Comparison of ENCODE assay signal across 10 cellular contexts in genomic region chr21:45266518-45267389, GRCh38. TPM values are rescaled to one million over a fixed set of nuclear protein-coding genes. Genes with fewer than 3 reads are reported as not detected.
DNase-seq lines count a peak whose midpoint lies in the region; ATAC-seq and TF ChIP-seq lines count a peak whose summit lies in the region.
"Had no signal": no experiment of that assay in that cellular context is flagged by ENCODE, and none has a peak within 500 bp of the region (broad histone marks: within the 10 kb centered on the region; RNA-seq: fewer than 3 reads in every experiment).

No MANE protein-coding gene starts in this region.

- ATAC-seq in esophagus mucosa (peak; percentile 19), HG03565 (IDR thresholded peaks at IDR 0.05; ENCODE audit: unreplicated experiment) (no peak)

- no peak overlapping the region for H3K27ac ChIP-seq in smooth muscle cell (ENCODE audit: low read depth)

- H4K20me1 ChIP-seq in smooth muscle cell (ENCODE audit: low read depth), result peaks cover 67% of the 10 kb centered on the region

- H3K9me3 ChIP-seq in smooth muscle cell (replicated peaks; ENCODE audit: low read depth), result peaks cover 5% of the 10 kb centered on the region

- peaks cover 12% of the 10 kb centered on the region for H3K36me3 ChIP-seq in smooth muscle cell (ENCODE audit: low read depth)

- no peak overlapping the region for H3K9ac ChIP-seq in smooth muscle cell (ENCODE audit: low read depth)

- no peaks in the 10 kb centered on the region for H3K27me3 ChIP-seq in smooth muscle cell (ENCODE audit: low read depth)

- in situ Hi-C loops in G401 (cut with HindIII; ENCODE audit: low sequenced_read_pairs), result no loop called here

- H3K4me3 ChIP-seq in smooth muscle cell, result no peak overlapping the region
- H3K4me3 ChIP-seq: skin epidermis had no signal

- no peak overlapping the region for H3K4me2 ChIP-seq in smooth muscle cell

- H3K4me1 ChIP-seq in smooth muscle cell (ENCODE audit: low read depth), result no peaks in the 10 kb centered on the region

- H3F3A ChIP-seq in smooth muscle cell (ENCODE audit: low read depth), result no peaks in the 10 kb centered on the region

- H3K79me2 ChIP-seq in smooth muscle cell (ENCODE audit: low read depth), result peaks cover 21% of the 10 kb centered on the region

- 97% methylated on average over 41 of the region's 41 CpGs for WGBS in smooth muscle cell (ENCODE audit: low lambda C conversion rate)

- H2AFZ ChIP-seq in smooth muscle cell (ENCODE audit: low read depth), result no peak overlapping the region

- DNase-seq in Daoy (ENCODE audit: low read depth) (peak; percentile 19), SW480 (ENCODE audit: low spot score) (no peak), G401 (ENCODE audit: low spot score) (no peak), smooth muscle cell (lab: John Stamatoyannopoulos, UW; ENCODE audit: unreplicated experiment) (no peak)
- DNase-seq in activated CD8-positive, alpha-beta memory T cell treated with anti-CD3 and anti-CD28 coated beads for 24 hours, result peak; percentile 78
- peak; percentile 26 to 28 for DNase-seq in stimulated activated CD4-positive, alpha-beta T cell treated with anti-CD3 and anti-CD28 coated beads, Interleukin-2, amount 100 ng/mL, for 48 hours
- DNase-seq: NCI-H2171 had no signal

- TF ChIP-seq CTCF in smooth muscle cell (IDR thresholded peaks at IDR 0.05; ENCODE audit: borderline replicate concordance, insufficient read depth, poor library complexity, severe bottlenecking), result no peak

RNA-seq across cellular contexts. Expression of gene POFUT2, which starts 20.9 kb away (rescaled TPM):
- total RNA-seq in Daoy (2014; rRNA removed; shearing (Covaris generic)), result 22.6 and 27.3 TPM in 2 replicates
- total RNA-seq in esophagus mucosa (6.2 TPM), smooth muscle cell (32.1 and 58.3 TPM in 2 replicates)
- total RNA-seq in G401 (2014; rRNA removed; shearing (Covaris generic)), result 12.6 and 25.5 TPM in 2 replicates
- 69.6 and 70.0 TPM in 2 replicates for polyA plus RNA-seq in smooth muscle cell

Comparison
In these comparisons a context has a peak if more than half of its experiments do, and no peak if none do; other contexts are left out.
1. DNase-seq: peak in Daoy (single experiment), activated CD8-positive, alpha-beta memory T cell treated with anti-CD3 and anti-CD28 coated beads for 24 hours (single experiment) and stimulated activated CD4-positive, alpha-beta T cell treated with anti-CD3 and anti-CD28 coated beads, Interleukin-2, amount 100 ng/mL, for 48 hours (2 of 2); none in SW480 (single experiment), G401 (single experiment) and smooth muscle cell (single experiment).